14 cellular contexts compared by ENCODE assay signal in genomic region chr12:51666696-51667095, GRCh38.
"Had no signal": no experiment of that assay in that cellular context is flagged by ENCODE, and none has a peak within 500 bp of the region (broad histone marks: within the 10 kb centered on the region; RNA-seq: fewer than 3 reads in every experiment).

No MANE protein-coding gene starts in this region.

- H3K4me3 ChIP-seq: testis had no signal

- H3K4me1 ChIP-seq: testis had no signal

- DNase-seq: activated CD4-positive, alpha-beta T cell treated with anti-CD3 and anti-CD28 coated beads, Interleukin-2, amount 50 U/mL, for 4 hours; activated effector memory CD4-positive, alpha-beta T cell treated with Interleukin-2 at 50 U/mL for 16 hours; activated T-cell treated with anti-CD3 and anti-CD28 coated beads, Interleukin-2, amount 50 U/mL, for 24 hours; amniotic stem cell; cortex of kidney; effector CD8-positive, alpha-beta T cell; islet precursor cell; mammary epithelial cell; natural killer cell; stimulated activated CD4-positive, alpha-beta T cell treated with anti-CD3 and anti-CD28 coated beads, Interleukin-15, amount 100 ng/mL, for 24 hours; stimulated activated CD4-positive, alpha-beta T cell treated with anti-CD3 and anti-CD28 coated beads, Interleukin-4, amount 100 ng/mL, for 24 hours; stimulated activated naive CD8-positive, alpha-beta T cell treated with anti-CD3 and anti-CD28 coated beads, Interleukin-15, amount 100 ng/mL, for 72 hours; testis had no signal

- H3K27ac ChIP-seq: testis had no signal

- H3K27me3 ChIP-seq: testis had no signal

- H3K9me3 ChIP-seq: testis had no signal

- ATAC-seq: left lobe of liver; natural killer cell; stimulated activated naive CD8-positive, alpha-beta T cell treated with anti-CD3 and anti-CD28 coated beads, Interleukin-15, amount 100 ng/mL, for 72 hours had no signal
